ENCODE assay signal across 24 cellular contexts in genomic region chr14:32007755-32008374, GRCh38.
DNase-seq lines count a peak whose midpoint lies in the region; ATAC-seq and TF ChIP-seq lines count a peak whose summit lies in the region.
"Had no signal": no experiment of that assay in that cellular context is flagged by ENCODE, and none has a peak within 500 bp of the region (broad histone marks: within the 10 kb centered on the region; RNA-seq: fewer than 3 reads in every experiment).

No MANE protein-coding gene starts in this region.

- H3K27me3 ChIP-seq in cardiac muscle cell: no peaks in the 10 kb centered on the region
- H3K27me3 ChIP-seq: MG63, neural progenitor cell had no signal

- POLR2A ChIA-PET in naive thymus-derived CD8-positive, alpha-beta T cell (lab: Charles Lee): no interaction called here

- peak overlapping the region; percentile 28 for H3K27ac Mint-ChIP-seq in stimulated activated naive CD8-positive, alpha-beta T cell treated with anti-CD3 and anti-CD28 coated beads, Interleukin-15, Interleukin-2, amounts not matched to agents 100 ng/mL and 50 ng/mL, for 24 hours
- peak overlapping the region; percentile 89 for H3K27ac Mint-ChIP-seq in mesothelial cell of epicardium
- no peak overlapping the region for H3K27ac Mint-ChIP-seq in naive thymus-derived CD8-positive, alpha-beta T cell
- H3K27ac Mint-ChIP-seq: activated naive CD8-positive, alpha-beta T cell; activated T-helper 2 cell treated with anti-CD3 and anti-CD28 coated beads, Interferon-gamma antibody, Interleukin-2, Interleukin-4, amounts not matched to agents 10 μg/mL and 5 μg/mL and 100 μg/mL, durations not matched to agents 14 hours and 24 hours and 36 hours; neural progenitor cell; WTC11 had no signal

- H3K27me3 Mint-ChIP-seq in stimulated activated naive CD8-positive, alpha-beta T cell treated with anti-CD3 and anti-CD28 coated beads, Interleukin-15, Interleukin-2, amounts not matched to agents 100 ng/mL and 50 ng/mL, for 24 hours: no peaks in the 10 kb centered on the region
- H3K27me3 Mint-ChIP-seq in mesothelial cell of epicardium (ENCODE audit: low read depth): no peaks in the 10 kb centered on the region
- peaks cover 1 to 38% (median 13%) of the 10 kb centered on the region in 5 donors for H3K27me3 Mint-ChIP-seq in naive thymus-derived CD8-positive, alpha-beta T cell
- peaks cover 9% of the 10 kb centered on the region for H3K27me3 Mint-ChIP-seq in activated T-cell treated with anti-CD3 and anti-CD28 coated beads, Interleukin-2, amount 50 U/mL, for 4 hours (ENCODE audit: low read depth)
- H3K27me3 Mint-ChIP-seq: progenitor cell of endocrine pancreas had no signal

- H3K4me3 Mint-ChIP-seq in stimulated activated naive CD8-positive, alpha-beta T cell treated with anti-CD3 and anti-CD28 coated beads, Interleukin-15, Interleukin-2, amounts not matched to agents 100 ng/mL and 50 ng/mL, for 24 hours: no peak overlapping the region
- no peak overlapping the region for H3K4me3 Mint-ChIP-seq in mesothelial cell of epicardium
- H3K4me3 Mint-ChIP-seq in naive thymus-derived CD8-positive, alpha-beta T cell: no peak overlapping the region
- H3K4me3 Mint-ChIP-seq in activated T-cell treated with anti-CD3 and anti-CD28 coated beads, Interleukin-2, amount 50 U/mL, for 4 hours: no peak overlapping the region
- H3K4me3 Mint-ChIP-seq: activated naive CD8-positive, alpha-beta T cell; neural progenitor cell; WTC11 had no signal

- H3K36me3 ChIP-seq in cardiac muscle cell: no peaks in the 10 kb centered on the region
- H3K36me3 ChIP-seq: MG63, neural progenitor cell had no signal

- H3K9me3 Mint-ChIP-seq in stimulated activated naive CD8-positive, alpha-beta T cell treated with anti-CD3 and anti-CD28 coated beads, Interleukin-15, Interleukin-2, amounts not matched to agents 100 ng/mL and 50 ng/mL, for 24 hours: no peaks in the 10 kb centered on the region
- no peaks in the 10 kb centered on the region for H3K9me3 Mint-ChIP-seq in mesothelial cell of epicardium
- H3K9me3 Mint-ChIP-seq in naive thymus-derived CD8-positive, alpha-beta T cell: no peaks in the 10 kb centered on the region
- no peaks in the 10 kb centered on the region for H3K9me3 Mint-ChIP-seq in activated T-cell treated with anti-CD3 and anti-CD28 coated beads, Interleukin-2, amount 50 U/mL, for 4 hours
- H3K9me3 Mint-ChIP-seq: activated T-helper 2 cell treated with anti-CD3 and anti-CD28 coated beads, Interferon-gamma antibody, Interleukin-2, Interleukin-4, amounts not matched to agents 10 μg/mL and 5 μg/mL and 100 μg/mL, durations not matched to agents 14 hours and 24 hours and 36 hours; neural progenitor cell had no signal

- no peaks in the 10 kb centered on the region for H3K36me3 Mint-ChIP-seq in stimulated activated naive CD8-positive, alpha-beta T cell treated with anti-CD3 and anti-CD28 coated beads, Interleukin-15, Interleukin-2, amounts not matched to agents 100 ng/mL and 50 ng/mL, for 24 hours (ENCODE audit: low read depth)
- no peaks in the 10 kb centered on the region for H3K36me3 Mint-ChIP-seq in mesothelial cell of epicardium
- no peaks in the 10 kb centered on the region for H3K36me3 Mint-ChIP-seq in naive thymus-derived CD8-positive, alpha-beta T cell
- no peaks in the 10 kb centered on the region for H3K36me3 Mint-ChIP-seq in activated T-cell treated with anti-CD3 and anti-CD28 coated beads, Interleukin-2, amount 50 U/mL, for 4 hours (ENCODE audit: insufficient read depth)
- H3K36me3 Mint-ChIP-seq: activated naive CD8-positive, alpha-beta T cell; neural progenitor cell; WTC11 had no signal

- ATAC-seq in stimulated activated naive CD8-positive, alpha-beta T cell treated with anti-CD3 and anti-CD28 coated beads, Interleukin-15, Interleukin-2, amounts not matched to agents 100 U/mL and 50 U/mL, for 24 hours: no peak
- no peak for ATAC-seq in naive thymus-derived CD8-positive, alpha-beta T cell
- no peak for ATAC-seq in activated T-cell treated with anti-CD3 and anti-CD28 coated beads, Interleukin-2, amount 50 U/mL, for 4 hours
- ATAC-seq: HCT116, WTC11 had no signal

- H3K4me3 ChIP-seq in cardiac muscle cell: no peak overlapping the region
- H3K4me3 ChIP-seq: MG63, neural progenitor cell, skin epidermis had no signal

- H3K4me1 Mint-ChIP-seq in stimulated activated naive CD8-positive, alpha-beta T cell treated with anti-CD3 and anti-CD28 coated beads, Interleukin-15, Interleukin-2, amounts not matched to agents 100 ng/mL and 50 ng/mL, for 24 hours (ENCODE audit: low read depth): peaks cover 13% of the 10 kb centered on the region
- H3K4me1 Mint-ChIP-seq in mesothelial cell of epicardium: peaks cover 40% of the 10 kb centered on the region
- peaks cover 0 to 1% (median 0%) of the 10 kb centered on the region in 4 donors for H3K4me1 Mint-ChIP-seq in naive thymus-derived CD8-positive, alpha-beta T cell
- peaks cover 2% of the 10 kb centered on the region for H3K4me1 Mint-ChIP-seq in activated T-cell treated with anti-CD3 and anti-CD28 coated beads, Interleukin-2, amount 50 U/mL, for 4 hours (ENCODE audit: low read depth)

- no peak for DNase-seq in stimulated activated naive CD8-positive, alpha-beta T cell treated with anti-CD3 and anti-CD28 coated beads, Interleukin-15, Interleukin-2, amounts not matched to agents 100 U/mL and 50 U/mL, for 24 hours
- peak in 1 of 2 donors; percentile 30 for DNase-seq in cardiac muscle cell (ENCODE audit: low read depth in 1 of 2, low spot score in 1 of 2)
- no peak for DNase-seq in mesothelial cell of epicardium (ENCODE audit: low spot score in 2 of 2, unreplicated experiment in 2 of 2)
- DNase-seq in activated CD4-positive, alpha-beta T cell treated with anti-CD3 and anti-CD28 coated beads for 48 hours: no peak
- DNase-seq in SHP77 (lab: John Stamatoyannopoulos, UW): no peak
- DNase-seq in naive thymus-derived CD8-positive, alpha-beta T cell: no peak
- DNase-seq in activated T-cell treated with anti-CD3 and anti-CD28 coated beads, Interleukin-2, amount 50 U/mL, for 4 hours: no peak
- DNase-seq: ACHN; activated CD4-positive, alpha-beta T cell treated with anti-CD3 and anti-CD28 coated beads, Interleukin-2, amount 50 U/mL, for 4 hours; activated CD8-positive, alpha-beta memory T cell treated with anti-CD3 and anti-CD28 coated beads, Interleukin-2, amount 50 U/mL, for 4 hours; C1 segment of cervical spinal cord; head of caudate nucleus; MG63; NCI-H1417; NCI-H446; stimulated activated CD4-positive, alpha-beta T cell treated with anti-CD3 and anti-CD28 coated beads, Interleukin-2, amount 100 ng/mL, for 24 hours had no signal

- TF ChIP-seq CTCF in cardiac muscle cell (IDR thresholded peaks at IDR 0.05; ENCODE audit: low read depth, low read length): no peak
- TF ChIP-seq CTCF in mesothelial cell of epicardium (IDR thresholded peaks at IDR 0.05; ENCODE audit: unreplicated experiment): no peak

- H3K9me3 ChIP-seq in cardiac muscle cell (ENCODE audit: low read depth): no peaks in the 10 kb centered on the region
- H3K9me3 ChIP-seq: MG63 had no signal

- H3K27ac ChIP-seq in cardiac muscle cell: peak overlapping the region; percentile 76
- H3K27ac ChIP-seq: neural progenitor cell, skin epidermis had no signal

- H3K4me1 ChIP-seq in cardiac muscle cell (ENCODE audit: low read depth): peaks cover 25% of the 10 kb centered on the region

Comparison
In these comparisons a context has a peak if more than half of its experiments do, and no peak if none do; other contexts are left out.
1. H3K27ac Mint-ChIP-seq: peak in stimulated activated naive CD8-positive, alpha-beta T cell treated with anti-CD3 and anti-CD28 coated beads, Interleukin-15, Interleukin-2, amounts not matched to agents 100 ng/mL and 50 ng/mL, for 24 hours (single experiment) and mesothelial cell of epicardium (single experiment); none in naive thymus-derived CD8-positive, alpha-beta T cell (0 of 10).